In the genomic region with DNA sequence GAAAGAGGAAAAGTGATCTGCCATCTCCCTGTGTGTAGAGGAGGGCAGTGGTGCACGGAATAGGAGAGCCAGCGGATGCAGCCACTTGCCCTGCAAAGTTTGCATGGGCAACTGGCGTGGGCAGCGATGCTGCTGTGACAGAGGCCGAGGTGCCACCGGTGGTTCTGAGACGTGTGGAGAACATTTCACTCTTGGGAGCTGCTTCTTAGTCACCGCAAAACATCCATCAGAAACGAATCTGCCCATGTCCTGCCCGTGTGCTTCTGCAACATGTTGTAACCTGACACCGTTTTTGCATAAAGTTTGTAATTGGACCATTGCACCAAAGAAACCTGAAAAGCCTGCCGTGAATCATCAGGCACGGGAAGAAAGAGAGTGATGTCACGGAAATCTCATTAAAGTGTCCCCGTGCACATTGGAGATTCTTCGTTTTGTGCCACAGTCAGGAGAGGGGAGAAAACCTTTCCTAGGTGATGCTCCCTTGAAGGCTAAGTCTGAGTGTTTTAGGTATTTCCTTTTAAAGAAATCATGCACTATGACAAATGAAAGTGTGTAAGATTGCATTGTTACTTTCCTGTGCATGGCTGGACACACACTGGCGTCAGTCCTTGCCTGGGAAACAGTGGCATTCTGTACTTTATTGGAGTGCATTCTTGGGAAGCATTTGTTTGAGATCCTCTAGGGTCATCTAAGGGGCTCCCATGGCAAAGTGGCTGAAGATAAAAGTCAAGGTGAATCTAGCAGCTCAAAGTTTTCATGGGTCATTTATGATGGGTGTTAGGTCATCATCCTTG, we compare ENCODE assay signal across 8 cellular contexts.
DNase-seq lines count a peak whose midpoint lies in the region; ATAC-seq and TF ChIP-seq lines count a peak whose summit lies in the region.

No MANE protein-coding gene starts in this region.

- WGBS in SK-N-SH (ENCODE audit: low lambda C conversion rate) = 45% methylated on average over 17 of the region's 17 CpGs

- H3K4me1 ChIP-seq in Karpas-422 (ENCODE audit: low read length) (peaks cover 17% of the 10 kb centered on the region), SK-N-SH (ENCODE audit: control insufficient read depth in 1 of 2, insufficient read depth in 2 of 2, low read depth in 1 of 2, low read length in 1 of 2) (peaks cover 11 to 18% of the 10 kb centered on the region in 2 experiments; a peak in 2 of 4 replicates)

- no peaks in the 10 kb centered on the region for H3K36me3 Mint-ChIP-seq in activated CD4-positive, alpha-beta T cell treated with anti-CD3 and anti-CD28 coated beads for 36 hours (ENCODE audit: low read depth)

- H3K36me3 ChIP-seq in Karpas-422 (ENCODE audit: insufficient read depth, low read length) = no peaks in the 10 kb centered on the region
- no peaks in the 10 kb centered on the region for H3K36me3 ChIP-seq in SK-N-SH (replicated peaks in 1 of 2; ENCODE audit: control insufficient read depth in 1 of 2, insufficient read depth in 2 of 2, low read length in 1 of 2)

- peak; percentile 18 for DNase-seq in activated CD4-positive, alpha-beta T cell treated with anti-CD3 and anti-CD28 coated beads for 36 hours
- DNase-seq in activated CD4-positive, alpha-beta T cell treated with anti-CD3 and anti-CD28 coated beads, Interleukin-2, amount 50 U/mL, for 1 hour = no peak
- DNase-seq in Karpas-422 (peak; percentile 44), SK-N-SH (no peak), foreskin melanocyte (peak; percentile 25), renal cortical epithelial cell (ENCODE audit: low read depth) (peak; percentile 99), cerebellum (ENCODE audit: low spot score) (no peak)

- H3K27ac ChIP-seq in Karpas-422 (ENCODE audit: low read length) = no peak overlapping the region
- peak overlapping the region; percentile 47 to 69; a peak in 3 of 4 replicates for H3K27ac ChIP-seq in SK-N-SH (ENCODE audit: low read depth in 2 of 2, low read length in 1 of 2)

- H3K4me1 Mint-ChIP-seq in activated CD4-positive, alpha-beta T cell treated with anti-CD3 and anti-CD28 coated beads for 36 hours = peaks cover 42% of the 10 kb centered on the region

- CTCF ChIA-PET in activated CD4-positive, alpha-beta T cell treated with anti-CD3 and anti-CD28 coated beads for 36 hours (lab: Charles Lee) = no interaction called here
- CTCF ChIA-PET in SK-N-SH (lab: Yijun Ruan, JAX) = no interaction called here

- H3K79me2 ChIP-seq in Karpas-422 (ENCODE audit: low read length) = no peaks in the 10 kb centered on the region
- no peaks in the 10 kb centered on the region for H3K79me2 ChIP-seq in SK-N-SH (ENCODE audit: insufficient read depth)

- no peaks in the 10 kb centered on the region for H4K20me1 ChIP-seq in Karpas-422 (ENCODE audit: insufficient read depth, low read depth, low read length)
- H4K20me1 ChIP-seq in SK-N-SH (ENCODE audit: insufficient read depth) = no peaks in the 10 kb centered on the region

- peak in 1 of 2 experiments; percentile 30; a peak in 1 of 4 replicates for TF ChIP-seq EP300 in SK-N-SH (IDR thresholded peaks at IDR 0.05; ENCODE audit: borderline replicate concordance in 1 of 2, low read depth in 1 of 2, low read length in 1 of 2)

- H3K9ac ChIP-seq in Karpas-422 (ENCODE audit: low read length) (no peak overlapping the region), SK-N-SH (no peak overlapping the region; the same call in 1 of the 2 replicates)

- H2AFZ ChIP-seq in Karpas-422 (ENCODE audit: low read length) (no peak overlapping the region), SK-N-SH (ENCODE audit: low read depth) (0 out of 2 replicates have a peak overlapping the region, but pooled peaks have one; percentile 43)

- no peak overlapping the region for H3K27ac Mint-ChIP-seq in activated CD4-positive, alpha-beta T cell treated with anti-CD3 and anti-CD28 coated beads for 36 hours

- H3K27me3 Mint-ChIP-seq in activated CD4-positive, alpha-beta T cell treated with anti-CD3 and anti-CD28 coated beads for 36 hours = no peaks in the 10 kb centered on the region

- H3K4me2 ChIP-seq in Karpas-422 (ENCODE audit: low read depth, low read length, poor library complexity, severe bottlenecking) (no peak overlapping the region), SK-N-SH (peak overlapping the region; percentile 54)

- intact Hi-C loops in activated CD4-positive, alpha-beta T cell treated with anti-CD3 and anti-CD28 coated beads for 36 hours (cut with DNase I, micrococcal nuclease) = no loop called here

- POLR2A ChIA-PET in activated CD4-positive, alpha-beta T cell treated with anti-CD3 and anti-CD28 coated beads for 36 hours (lab: Charles Lee) = no interaction called here
- POLR2A ChIA-PET in SK-N-SH (lab: Yijun Ruan, JAX) = no interaction called here

- H3K9me3 ChIP-seq in Karpas-422 (ENCODE audit: low read length) = no peaks in the 10 kb centered on the region
- no peaks in the 10 kb centered on the region for H3K9me3 ChIP-seq in SK-N-SH

- peak; percentile 28 for ATAC-seq in activated CD4-positive, alpha-beta T cell treated with anti-CD3 and anti-CD28 coated beads for 36 hours
- no peak for ATAC-seq in GM21576 (IDR thresholded peaks at IDR 0.05; ENCODE audit: unreplicated experiment)

- peaks cover 8% of the 10 kb centered on the region for H3F3A ChIP-seq in SK-N-SH (replicated peaks; ENCODE audit: insufficient read depth)

- H3K9me2 ChIP-seq in Karpas-422 (replicated peaks; ENCODE audit: insufficient read depth, low read length) = no peaks in the 10 kb centered on the region
- H3K9me2 ChIP-seq in SK-N-SH = no peaks in the 10 kb centered on the region

- H3K4me3 ChIP-seq in Karpas-422 (ENCODE audit: low read length) (no peak overlapping the region), SK-N-SH (ENCODE audit: low read depth in 2 of 2, low read length in 1 of 2) (peak overlapping the region in 1 of 2 experiments; percentile 4; a peak in 1 of 4 replicates)

- TF ChIP-seq RAD21 in SK-N-SH (IDR thresholded peaks at IDR 0.05; ENCODE audit: low read length) = no peak; the same call in 1 of the 2 replicates

- H3K27me3 ChIP-seq in Karpas-422 (ENCODE audit: low read length) = no peaks in the 10 kb centered on the region
- H3K27me3 ChIP-seq in SK-N-SH (ENCODE audit: insufficient read depth) = no peaks in the 10 kb centered on the region

- no peak for TF ChIP-seq CTCF in SK-N-SH (IDR thresholded peaks at IDR 0.05)

- H3K9me3 Mint-ChIP-seq in activated CD4-positive, alpha-beta T cell treated with anti-CD3 and anti-CD28 coated beads for 36 hours (ENCODE audit: low read depth) = no peaks in the 10 kb centered on the region

- no peak overlapping the region for H3K4me3 Mint-ChIP-seq in activated CD4-positive, alpha-beta T cell treated with anti-CD3 and anti-CD28 coated beads for 36 hours

TF ChIP-seq in SK-N-SH, 30 proteins besides CTCF, POLR2A, EP300 and RAD21 (continues in another document):
- TF ChIP-seq GABPA (IDR thresholded peaks at IDR 0.05; ENCODE audit: low read depth) = no peak
- no peak for TF ChIP-seq MEF2A (IDR thresholded peaks at IDR 0.05; ENCODE audit: borderline replicate concordance, low read depth)
- TF ChIP-seq, protein P1, sequence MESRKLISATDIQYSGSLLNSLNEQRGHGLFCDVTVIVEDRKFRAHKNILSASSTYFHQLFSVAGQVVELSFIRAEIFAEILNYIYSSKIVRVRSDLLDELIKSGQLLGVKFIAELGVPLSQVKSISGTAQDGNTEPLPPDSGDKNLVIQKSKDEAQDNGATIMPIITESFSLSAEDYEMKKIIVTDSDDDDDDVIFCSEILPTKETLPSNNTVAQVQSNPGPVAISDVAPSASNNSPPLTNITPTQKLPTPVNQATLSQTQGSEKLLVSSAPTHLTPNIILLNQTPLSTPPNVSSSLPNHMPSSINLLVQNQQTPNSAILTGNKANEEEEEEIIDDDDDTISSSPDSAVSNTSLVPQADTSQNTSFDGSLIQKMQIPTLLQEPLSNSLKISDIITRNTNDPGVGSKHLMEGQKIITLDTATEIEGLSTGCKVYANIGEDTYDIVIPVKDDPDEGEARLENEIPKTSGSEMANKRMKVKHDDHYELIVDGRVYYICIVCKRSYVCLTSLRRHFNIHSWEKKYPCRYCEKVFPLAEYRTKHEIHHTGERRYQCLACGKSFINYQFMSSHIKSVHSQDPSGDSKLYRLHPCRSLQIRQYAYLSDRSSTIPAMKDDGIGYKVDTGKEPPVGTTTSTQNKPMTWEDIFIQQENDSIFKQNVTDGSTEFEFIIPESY (IDR thresholded peaks at IDR 0.05; ENCODE audit: borderline replicate concordance, low read depth) = 0 out of 2 replicates have a peak, but pooled peaks have one; percentile 14
- TF ChIP-seq TEAD4 (IDR thresholded peaks at IDR 0.05; ENCODE audit: borderline replicate concordance, insufficient read depth) = no peak
- no peak for TF ChIP-seq ELF1 (IDR thresholded peaks at IDR 0.05)
- TF ChIP-seq, protein P2, sequence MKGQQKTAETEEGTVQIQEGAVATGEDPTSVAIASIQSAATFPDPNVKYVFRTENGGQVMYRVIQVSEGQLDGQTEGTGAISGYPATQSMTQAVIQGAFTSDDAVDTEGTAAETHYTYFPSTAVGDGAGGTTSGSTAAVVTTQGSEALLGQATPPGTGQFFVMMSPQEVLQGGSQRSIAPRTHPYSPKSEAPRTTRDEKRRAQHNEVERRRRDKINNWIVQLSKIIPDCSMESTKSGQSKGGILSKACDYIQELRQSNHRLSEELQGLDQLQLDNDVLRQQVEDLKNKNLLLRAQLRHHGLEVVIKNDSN (IDR thresholded peaks at IDR 0.05; ENCODE audit: borderline replicate concordance, low read depth) = peak; percentile 8; the same call in 1 of the 2 replicates
- peak; percentile 61 for TF ChIP-seq JUND (IDR thresholded peaks at IDR 0.05)
- TF ChIP-seq FOXM1 (IDR thresholded peaks at IDR 0.05; ENCODE audit: low read depth) = no peak
- TF ChIP-seq FOSL2 (IDR thresholded peaks at IDR 0.05; ENCODE audit: borderline replicate concordance, low read depth) = peak; percentile 75; the same call in 1 of the 2 replicates
- TF ChIP-seq, protein P3, sequence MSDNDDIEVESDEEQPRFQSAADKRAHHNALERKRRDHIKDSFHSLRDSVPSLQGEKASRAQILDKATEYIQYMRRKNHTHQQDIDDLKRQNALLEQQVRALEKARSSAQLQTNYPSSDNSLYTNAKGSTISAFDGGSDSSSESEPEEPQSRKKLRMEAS (IDR thresholded peaks at IDR 0.05; ENCODE audit: low read depth) = peak; percentile 49; the same call in 1 of the 2 replicates
- TF ChIP-seq, protein P4, sequence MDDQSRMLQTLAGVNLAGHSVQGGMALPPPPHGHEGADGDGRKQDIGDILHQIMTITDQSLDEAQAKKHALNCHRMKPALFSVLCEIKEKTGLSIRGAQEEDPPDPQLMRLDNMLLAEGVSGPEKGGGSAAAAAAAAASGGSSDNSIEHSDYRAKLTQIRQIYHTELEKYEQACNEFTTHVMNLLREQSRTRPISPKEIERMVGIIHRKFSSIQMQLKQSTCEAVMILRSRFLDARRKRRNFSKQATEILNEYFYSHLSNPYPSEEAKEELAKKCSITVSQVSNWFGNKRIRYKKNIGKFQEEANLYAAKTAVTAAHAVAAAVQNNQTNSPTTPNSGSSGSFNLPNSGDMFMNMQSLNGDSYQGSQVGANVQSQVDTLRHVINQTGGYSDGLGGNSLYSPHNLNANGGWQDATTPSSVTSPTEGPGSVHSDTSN (IDR thresholded peaks at IDR 0.05) = peak; percentile 53
- peak; percentile 65 for TF ChIP-seq TCF12 (IDR thresholded peaks at IDR 0.05)
- TF ChIP-seq SIN3A (IDR thresholded peaks at IDR 0.05; ENCODE audit: borderline replicate concordance, low read depth, low read length) = no peak
- no peak for TF ChIP-seq YY1 (IDR thresholded peaks at IDR 0.05; ENCODE audit: low read depth)

Comparison
In these comparisons a context has a peak if more than half of its experiments do, and no peak if none do; other contexts are left out.
1. DNase-seq: peak in activated CD4-positive, alpha-beta T cell treated with anti-CD3 and anti-CD28 coated beads for 36 hours (single experiment), Karpas-422 (single experiment), foreskin melanocyte (single experiment) and renal cortical epithelial cell (single experiment); none in activated CD4-positive, alpha-beta T cell treated with anti-CD3 and anti-CD28 coated beads, Interleukin-2, amount 50 U/mL, for 1 hour (single experiment), SK-N-SH (single experiment) and cerebellum (single experiment).